ENCODE assay signal across 9 cellular contexts in the genomic region with DNA sequence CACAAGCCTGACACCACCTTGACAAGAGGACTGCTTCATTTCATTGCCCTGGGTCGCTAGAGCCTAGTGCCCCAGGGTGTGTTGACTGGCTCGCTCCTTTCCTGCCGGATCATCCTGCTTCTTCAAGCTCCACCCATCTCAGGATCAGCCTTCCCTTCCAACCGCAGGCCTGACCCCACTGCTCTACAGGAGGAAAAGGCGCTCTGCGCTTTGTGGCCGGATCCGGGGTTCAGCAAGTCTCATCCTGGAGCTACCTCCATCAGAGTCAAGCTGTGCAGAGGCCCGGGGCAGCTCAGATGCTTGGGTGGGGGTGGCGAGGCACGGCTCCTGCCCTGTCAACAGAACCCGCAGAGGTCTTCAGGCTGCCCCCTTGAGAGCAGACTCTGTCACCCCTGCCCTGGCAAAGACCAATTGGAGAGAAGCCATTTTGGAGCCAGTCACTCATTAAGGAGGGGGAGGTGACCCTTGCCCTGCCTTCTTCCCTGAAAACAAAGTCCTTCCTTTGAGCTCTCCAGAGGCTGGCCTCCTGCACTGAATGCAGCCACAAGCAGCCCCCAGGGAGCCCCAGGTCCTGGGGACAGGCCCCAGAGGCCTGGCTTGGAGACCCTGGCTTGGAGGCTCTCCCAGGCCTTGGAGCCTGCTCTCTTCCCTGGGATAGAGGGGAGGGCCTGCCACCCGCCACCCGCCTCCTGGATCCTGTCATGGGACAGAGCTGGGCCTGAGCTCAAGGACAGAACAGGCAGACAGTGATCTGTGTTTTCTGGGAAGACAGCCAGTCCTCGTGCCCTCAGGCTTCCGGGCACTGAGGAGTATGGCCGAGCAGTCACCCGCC.
A peak's percentile ranks its signal among the peaks of the same experiment; 100 is the strongest.
DNase-seq lines count a peak whose midpoint lies in the region; ATAC-seq and TF ChIP-seq lines count a peak whose summit lies in the region.
"Had no signal": no experiment of that assay in that cellular context is flagged by ENCODE, and none has a peak within 500 bp of the region (broad histone marks: within the 10 kb centered on the region; RNA-seq: fewer than 3 reads in every experiment).

No MANE protein-coding gene starts in this region.

- H3K4me3 Mint-ChIP-seq in WTC11 (no peak overlapping the region), glutamatergic neuron (ENCODE audit: unreplicated experiment) (no peak overlapping the region)

- POLR2A ChIA-PET in WTC11 (lab: Charles Lee), result no interaction called here

- no peak for TF ChIP-seq POLR2A in ovary (IDR thresholded peaks at IDR 0.05)

- H3K4me1 ChIP-seq in BLaER1, result peaks cover 13% of the 10 kb centered on the region
- H3K4me1 ChIP-seq in ovary (ENCODE audit: insufficient read depth), result peaks cover 26% of the 10 kb centered on the region

- H3K4me3 ChIP-seq in BLaER1 (no peak overlapping the region), ovary (no peak overlapping the region)

- H3K4me2 ChIP-seq in BLaER1, result peak overlapping the region; percentile 50

- no peaks in the 10 kb centered on the region for H3K9me3 ChIP-seq in BLaER1
- no peaks in the 10 kb centered on the region for H3K9me3 ChIP-seq in ovary

- intact Hi-C loops in Right ventricle myocardium inferior (cut with DNase I), result loop anchor here (1.0 to 5.0 kb wide), 3 partner anchors 46 to 409 kb away; no protein-coding TSS in a partner anchor
- intact Hi-C loops in ovary (cut with DNase I), result loop anchor here in 2 of 4 donors (5.0 to 10.0 kb wide), 2 partner anchors 129 to 266 kb away; no protein-coding TSS in a partner anchor

- peak; percentile 71 for TF ChIP-seq EP300 in ovary (IDR thresholded peaks at IDR 0.05)

- H3K36me3 ChIP-seq in BLaER1, result no peaks in the 10 kb centered on the region
- H3K36me3 ChIP-seq in ovary, result no peaks in the 10 kb centered on the region

- H3K27ac Mint-ChIP-seq in WTC11 (no peak overlapping the region), glutamatergic neuron (ENCODE audit: unreplicated experiment) (no peak overlapping the region)

- H3K27ac ChIP-seq in BLaER1, result no peak overlapping the region; the same call in 1 of the 2 replicates
- H3K27ac ChIP-seq in ovary, result peak overlapping the region; percentile 44 to 79

- ATAC-seq in WTC11, result peak; percentile 38
- peak; percentile 75 for ATAC-seq in Right ventricle myocardium inferior
- ATAC-seq in HG02973 (IDR thresholded peaks at IDR 0.05; ENCODE audit: unreplicated experiment), result no peak

- TF ChIP-seq CTCF in WTC11 (IDR thresholded peaks at IDR 0.05) (no peak), ovary (IDR thresholded peaks at IDR 0.05) (no peak), glutamatergic neuron (IDR thresholded peaks at IDR 0.05; ENCODE audit: partially characterized antibody, unreplicated experiment) (no peak)

- H3K27me3 Mint-ChIP-seq in WTC11 (ENCODE audit: low read depth) (peaks cover 2% of the 10 kb centered on the region; the same call in 1 of the 2 replicates), glutamatergic neuron (ENCODE audit: unreplicated experiment) (peaks cover 12% of the 10 kb centered on the region)

- peak; percentile 24 for DNase-seq in WTC11 (ENCODE audit: low spot score)
- DNase-seq in Right ventricle myocardium inferior (ENCODE audit: missing footprints), result peak; percentile 90
- DNase-seq in ovary, result peak; percentile 78 to 86 (median 83)
- no peak for DNase-seq in HCEC 1CT
- no peak for DNase-seq in NOMO-1 (lab: John Stamatoyannopoulos, UW; ENCODE audit: unreplicated experiment in 2 of 2)
- no peak for DNase-seq in glutamatergic neuron
- DNase-seq: COR-L47 had no signal

- H3K4me1 Mint-ChIP-seq in WTC11, result peaks cover 37% of the 10 kb centered on the region
- H3K4me1 Mint-ChIP-seq in glutamatergic neuron (ENCODE audit: low read depth, unreplicated experiment), result peaks cover 24% of the 10 kb centered on the region

- H3K27me3 ChIP-seq in BLaER1 (no peaks in the 10 kb centered on the region), ovary (no peaks in the 10 kb centered on the region)

- CTCF ChIA-PET in WTC11 (lab: Charles Lee), result interaction anchor here (0.5 to 4.1 kb wide), 14 partner anchors 16 to 1477 kb away, joined by 3 to 32 read pairs (median 5); no protein-coding TSS in a partner anchor

- H4K20me1 ChIP-seq in BLaER1, result no peaks in the 10 kb centered on the region

- H3K9me3 Mint-ChIP-seq in WTC11 (peaks cover 6% of the 10 kb centered on the region), glutamatergic neuron (ENCODE audit: unreplicated experiment) (peaks cover 11% of the 10 kb centered on the region)

- H3K36me3 Mint-ChIP-seq in WTC11 (peaks cover 6% of the 10 kb centered on the region), glutamatergic neuron (ENCODE audit: unreplicated experiment) (no peaks in the 10 kb centered on the region)

- H3K9ac ChIP-seq in BLaER1, result no peak overlapping the region

- WGBS in ovary, 3 donors, result 14 to 22% (median 20%) methylated on average over 18 of the region's 18 CpGs

TF ChIP-seq in WTC11, 78 proteins besides CTCF, POLR2A, EP300 and RAD21:
- no peak for TF ChIP-seq ZBTB21 (CRISPR knock-in tag; IDR thresholded peaks at IDR 0.05; ENCODE audit: borderline replicate concordance)

Comparison
In these comparisons a context has a peak if more than half of its experiments do, and no peak if none do; other contexts are left out.
1. DNase-seq: peak in WTC11 (single experiment), Right ventricle myocardium inferior (single experiment) and ovary (5 of 5); none in HCEC 1CT (single experiment), NOMO-1 (0 of 2) and glutamatergic neuron (single experiment).